1 cellular context compared by ENCODE assay signal in the genomic region with DNA sequence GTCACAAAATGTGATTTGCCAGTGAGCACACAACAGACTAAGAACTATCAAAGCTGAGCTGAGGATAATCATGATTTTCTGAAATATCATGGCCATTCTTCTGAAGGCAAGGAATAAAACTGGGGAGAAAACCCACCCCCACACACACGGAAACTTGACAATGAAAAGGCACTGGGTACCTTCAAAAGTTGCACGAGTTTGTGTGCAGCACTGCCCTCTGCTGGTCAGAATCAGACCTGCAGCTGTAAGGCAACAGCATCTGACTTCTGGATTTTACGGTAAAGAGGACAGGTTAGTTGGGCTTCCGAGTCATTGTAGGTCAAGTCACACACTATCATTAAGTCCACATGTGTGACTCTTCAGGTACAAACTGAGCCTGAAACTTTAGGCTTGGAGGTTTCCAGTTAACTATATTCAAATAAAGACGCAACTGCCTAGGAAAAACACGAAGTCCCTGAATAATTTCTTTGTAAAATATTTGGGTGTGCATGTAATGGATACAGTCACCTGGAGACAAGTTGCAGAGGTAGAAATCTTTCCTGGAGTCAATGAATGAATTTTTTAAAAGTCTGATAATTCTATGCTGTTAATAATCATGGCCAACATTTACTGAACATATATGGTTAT.
TF ChIP-seq lines count a peak whose summit lies in the region.

No MANE protein-coding gene starts in this region.

TF ChIP-seq in H1, 55 proteins besides CTCF, POLR2A, EP300 and RAD21 (continued from another document):
- TF ChIP-seq, protein P1, sequence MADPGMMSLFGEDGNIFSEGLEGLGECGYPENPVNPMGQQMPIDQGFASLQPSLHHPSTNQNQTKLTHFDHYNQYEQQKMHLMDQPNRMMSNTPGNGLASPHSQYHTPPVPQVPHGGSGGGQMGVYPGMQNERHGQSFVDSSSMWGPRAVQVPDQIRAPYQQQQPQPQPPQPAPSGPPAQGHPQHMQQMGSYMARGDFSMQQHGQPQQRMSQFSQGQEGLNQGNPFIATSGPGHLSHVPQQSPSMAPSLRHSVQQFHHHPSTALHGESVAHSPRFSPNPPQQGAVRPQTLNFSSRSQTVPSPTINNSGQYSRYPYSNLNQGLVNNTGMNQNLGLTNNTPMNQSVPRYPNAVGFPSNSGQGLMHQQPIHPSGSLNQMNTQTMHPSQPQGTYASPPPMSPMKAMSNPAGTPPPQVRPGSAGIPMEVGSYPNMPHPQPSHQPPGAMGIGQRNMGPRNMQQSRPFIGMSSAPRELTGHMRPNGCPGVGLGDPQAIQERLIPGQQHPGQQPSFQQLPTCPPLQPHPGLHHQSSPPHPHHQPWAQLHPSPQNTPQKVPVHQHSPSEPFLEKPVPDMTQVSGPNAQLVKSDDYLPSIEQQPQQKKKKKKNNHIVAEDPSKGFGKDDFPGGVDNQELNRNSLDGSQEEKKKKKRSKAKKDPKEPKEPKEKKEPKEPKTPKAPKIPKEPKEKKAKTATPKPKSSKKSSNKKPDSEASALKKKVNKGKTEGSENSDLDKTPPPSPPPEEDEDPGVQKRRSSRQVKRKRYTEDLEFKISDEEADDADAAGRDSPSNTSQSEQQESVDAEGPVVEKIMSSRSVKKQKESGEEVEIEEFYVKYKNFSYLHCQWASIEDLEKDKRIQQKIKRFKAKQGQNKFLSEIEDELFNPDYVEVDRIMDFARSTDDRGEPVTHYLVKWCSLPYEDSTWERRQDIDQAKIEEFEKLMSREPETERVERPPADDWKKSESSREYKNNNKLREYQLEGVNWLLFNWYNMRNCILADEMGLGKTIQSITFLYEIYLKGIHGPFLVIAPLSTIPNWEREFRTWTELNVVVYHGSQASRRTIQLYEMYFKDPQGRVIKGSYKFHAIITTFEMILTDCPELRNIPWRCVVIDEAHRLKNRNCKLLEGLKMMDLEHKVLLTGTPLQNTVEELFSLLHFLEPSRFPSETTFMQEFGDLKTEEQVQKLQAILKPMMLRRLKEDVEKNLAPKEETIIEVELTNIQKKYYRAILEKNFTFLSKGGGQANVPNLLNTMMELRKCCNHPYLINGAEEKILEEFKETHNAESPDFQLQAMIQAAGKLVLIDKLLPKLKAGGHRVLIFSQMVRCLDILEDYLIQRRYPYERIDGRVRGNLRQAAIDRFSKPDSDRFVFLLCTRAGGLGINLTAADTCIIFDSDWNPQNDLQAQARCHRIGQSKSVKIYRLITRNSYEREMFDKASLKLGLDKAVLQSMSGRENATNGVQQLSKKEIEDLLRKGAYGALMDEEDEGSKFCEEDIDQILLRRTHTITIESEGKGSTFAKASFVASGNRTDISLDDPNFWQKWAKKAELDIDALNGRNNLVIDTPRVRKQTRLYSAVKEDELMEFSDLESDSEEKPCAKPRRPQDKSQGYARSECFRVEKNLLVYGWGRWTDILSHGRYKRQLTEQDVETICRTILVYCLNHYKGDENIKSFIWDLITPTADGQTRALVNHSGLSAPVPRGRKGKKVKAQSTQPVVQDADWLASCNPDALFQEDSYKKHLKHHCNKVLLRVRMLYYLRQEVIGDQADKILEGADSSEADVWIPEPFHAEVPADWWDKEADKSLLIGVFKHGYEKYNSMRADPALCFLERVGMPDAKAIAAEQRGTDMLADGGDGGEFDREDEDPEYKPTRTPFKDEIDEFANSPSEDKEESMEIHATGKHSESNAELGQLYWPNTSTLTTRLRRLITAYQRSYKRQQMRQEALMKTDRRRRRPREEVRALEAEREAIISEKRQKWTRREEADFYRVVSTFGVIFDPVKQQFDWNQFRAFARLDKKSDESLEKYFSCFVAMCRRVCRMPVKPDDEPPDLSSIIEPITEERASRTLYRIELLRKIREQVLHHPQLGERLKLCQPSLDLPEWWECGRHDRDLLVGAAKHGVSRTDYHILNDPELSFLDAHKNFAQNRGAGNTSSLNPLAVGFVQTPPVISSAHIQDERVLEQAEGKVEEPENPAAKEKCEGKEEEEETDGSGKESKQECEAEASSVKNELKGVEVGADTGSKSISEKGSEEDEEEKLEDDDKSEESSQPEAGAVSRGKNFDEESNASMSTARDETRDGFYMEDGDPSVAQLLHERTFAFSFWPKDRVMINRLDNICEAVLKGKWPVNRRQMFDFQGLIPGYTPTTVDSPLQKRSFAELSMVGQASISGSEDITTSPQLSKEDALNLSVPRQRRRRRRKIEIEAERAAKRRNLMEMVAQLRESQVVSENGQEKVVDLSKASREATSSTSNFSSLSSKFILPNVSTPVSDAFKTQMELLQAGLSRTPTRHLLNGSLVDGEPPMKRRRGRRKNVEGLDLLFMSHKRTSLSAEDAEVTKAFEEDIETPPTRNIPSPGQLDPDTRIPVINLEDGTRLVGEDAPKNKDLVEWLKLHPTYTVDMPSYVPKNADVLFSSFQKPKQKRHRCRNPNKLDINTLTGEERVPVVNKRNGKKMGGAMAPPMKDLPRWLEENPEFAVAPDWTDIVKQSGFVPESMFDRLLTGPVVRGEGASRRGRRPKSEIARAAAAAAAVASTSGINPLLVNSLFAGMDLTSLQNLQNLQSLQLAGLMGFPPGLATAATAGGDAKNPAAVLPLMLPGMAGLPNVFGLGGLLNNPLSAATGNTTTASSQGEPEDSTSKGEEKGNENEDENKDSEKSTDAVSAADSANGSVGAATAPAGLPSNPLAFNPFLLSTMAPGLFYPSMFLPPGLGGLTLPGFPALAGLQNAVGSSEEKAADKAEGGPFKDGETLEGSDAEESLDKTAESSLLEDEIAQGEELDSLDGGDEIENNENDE (IDR thresholded peaks at IDR 0.05; ENCODE audit: insufficient replicate concordance, low read length) = no peak
- no peak for TF ChIP-seq SIRT6 (IDR thresholded peaks at IDR 0.05; ENCODE audit: low read length)
- no peak for TF ChIP-seq SIX5 (IDR thresholded peaks at IDR 0.05; ENCODE audit: low read depth, low read length)
- no peak for TF ChIP-seq HDAC2 (IDR thresholded peaks at IDR 0.05; ENCODE audit: borderline replicate concordance in 1 of 2, low read depth in 2 of 2, low read length in 2 of 2)
- no peak for TF ChIP-seq JUN (IDR thresholded peaks at IDR 0.05; ENCODE audit: low read depth, low read length)
- TF ChIP-seq, protein P2, sequence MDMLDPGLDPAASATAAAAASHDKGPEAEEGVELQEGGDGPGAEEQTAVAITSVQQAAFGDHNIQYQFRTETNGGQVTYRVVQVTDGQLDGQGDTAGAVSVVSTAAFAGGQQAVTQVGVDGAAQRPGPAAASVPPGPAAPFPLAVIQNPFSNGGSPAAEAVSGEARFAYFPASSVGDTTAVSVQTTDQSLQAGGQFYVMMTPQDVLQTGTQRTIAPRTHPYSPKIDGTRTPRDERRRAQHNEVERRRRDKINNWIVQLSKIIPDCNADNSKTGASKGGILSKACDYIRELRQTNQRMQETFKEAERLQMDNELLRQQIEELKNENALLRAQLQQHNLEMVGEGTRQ (IDR thresholded peaks at IDR 0.05; ENCODE audit: low read length) = no peak
- TF ChIP-seq SRF (IDR thresholded peaks at IDR 0.05; ENCODE audit: low read depth, low read length) = no peak
- TF ChIP-seq POU5F1 (IDR thresholded peaks at IDR 0.05; ENCODE audit: low read depth, low read length) = no peak
- TF ChIP-seq EZH2 (IDR thresholded peaks at IDR 0.05; ENCODE audit: low read depth, low read length, severe bottlenecking) = no peak
- no peak for TF ChIP-seq CBX8 (IDR thresholded peaks at IDR 0.05; ENCODE audit: borderline replicate concordance, low read depth, low read length)
- TF ChIP-seq RBBP5 (IDR thresholded peaks at IDR 0.05; ENCODE audit: borderline replicate concordance, low read depth, low read length) = no peak
- no peak for TF ChIP-seq RFX5 (IDR thresholded peaks at IDR 0.05; ENCODE audit: borderline replicate concordance, low read depth, low read length)
- no peak for TF ChIP-seq TAF1 (IDR thresholded peaks at IDR 0.05; ENCODE audit: low read depth, low read length)
- no peak for TF ChIP-seq SUZ12 (IDR thresholded peaks at IDR 0.05; ENCODE audit: low read length)
- TF ChIP-seq GABPA (IDR thresholded peaks at IDR 0.05; ENCODE audit: borderline replicate concordance, insufficient read depth, low read length) = no peak
- TF ChIP-seq NANOG (IDR thresholded peaks at IDR 0.05; ENCODE audit: insufficient read depth, low read depth, low read length, poor library complexity, severe bottlenecking) = no peak
- TF ChIP-seq KDM4A (IDR thresholded peaks at IDR 0.05; ENCODE audit: low read depth, low read length, severe bottlenecking) = no peak
- TF ChIP-seq FOSL1 (IDR thresholded peaks at IDR 0.05; ENCODE audit: insufficient read depth, low read depth, low read length) = no peak
